ENCODE assay signal across 3 cellular contexts in the genomic region with DNA sequence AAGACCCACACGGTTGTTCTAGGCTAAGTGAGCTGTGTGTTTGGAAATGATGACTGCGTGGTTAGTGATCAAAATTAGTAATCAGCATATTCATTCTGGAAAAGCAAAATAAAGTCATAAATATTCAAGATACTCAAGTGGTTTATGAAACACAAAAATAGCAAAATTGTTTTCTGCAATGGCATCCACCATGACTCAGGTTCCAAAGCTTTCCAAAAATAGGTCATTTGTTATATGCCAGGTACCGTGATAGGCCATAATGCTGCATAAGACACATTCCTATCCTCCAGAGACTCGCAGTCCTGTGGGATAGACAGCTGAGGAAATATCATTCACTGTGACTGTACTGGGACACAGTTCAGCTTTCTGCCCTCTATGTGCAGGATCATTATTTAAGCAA.
A peak's percentile ranks its signal among the peaks of the same experiment; 100 is the strongest.
TF ChIP-seq lines count a peak whose summit lies in the region.

No MANE protein-coding gene starts in this region.

TF ChIP-seq in SK-N-SH, 30 proteins besides CTCF, POLR2A, EP300 and RAD21 (continues in another document):
- TF ChIP-seq RCOR1 (IDR thresholded peaks at IDR 0.05; ENCODE audit: low read length) (no peak), TCF12 (IDR thresholded peaks at IDR 0.05) (0 out of 2 replicates have a peak, but pooled peaks have one; percentile 13), RXRA (IDR thresholded peaks at IDR 0.05; ENCODE audit: borderline replicate concordance, low read depth) (no peak), GATA2 (CRISPR knock-in tag; IDR thresholded peaks at IDR 0.05) (no peak), GABPA (IDR thresholded peaks at IDR 0.05; ENCODE audit: low read depth) (no peak), NFIC (IDR thresholded peaks at IDR 0.05; ENCODE audit: borderline replicate concordance) (no peak), NRF1 (IDR thresholded peaks at IDR 0.05; ENCODE audit: low read depth, low read length) (no peak), EZH2phosphoT487 (IDR thresholded peaks at IDR 0.05; ENCODE audit: borderline replicate concordance, low read depth) (no peak)
- TF ChIP-seq, protein P1, sequence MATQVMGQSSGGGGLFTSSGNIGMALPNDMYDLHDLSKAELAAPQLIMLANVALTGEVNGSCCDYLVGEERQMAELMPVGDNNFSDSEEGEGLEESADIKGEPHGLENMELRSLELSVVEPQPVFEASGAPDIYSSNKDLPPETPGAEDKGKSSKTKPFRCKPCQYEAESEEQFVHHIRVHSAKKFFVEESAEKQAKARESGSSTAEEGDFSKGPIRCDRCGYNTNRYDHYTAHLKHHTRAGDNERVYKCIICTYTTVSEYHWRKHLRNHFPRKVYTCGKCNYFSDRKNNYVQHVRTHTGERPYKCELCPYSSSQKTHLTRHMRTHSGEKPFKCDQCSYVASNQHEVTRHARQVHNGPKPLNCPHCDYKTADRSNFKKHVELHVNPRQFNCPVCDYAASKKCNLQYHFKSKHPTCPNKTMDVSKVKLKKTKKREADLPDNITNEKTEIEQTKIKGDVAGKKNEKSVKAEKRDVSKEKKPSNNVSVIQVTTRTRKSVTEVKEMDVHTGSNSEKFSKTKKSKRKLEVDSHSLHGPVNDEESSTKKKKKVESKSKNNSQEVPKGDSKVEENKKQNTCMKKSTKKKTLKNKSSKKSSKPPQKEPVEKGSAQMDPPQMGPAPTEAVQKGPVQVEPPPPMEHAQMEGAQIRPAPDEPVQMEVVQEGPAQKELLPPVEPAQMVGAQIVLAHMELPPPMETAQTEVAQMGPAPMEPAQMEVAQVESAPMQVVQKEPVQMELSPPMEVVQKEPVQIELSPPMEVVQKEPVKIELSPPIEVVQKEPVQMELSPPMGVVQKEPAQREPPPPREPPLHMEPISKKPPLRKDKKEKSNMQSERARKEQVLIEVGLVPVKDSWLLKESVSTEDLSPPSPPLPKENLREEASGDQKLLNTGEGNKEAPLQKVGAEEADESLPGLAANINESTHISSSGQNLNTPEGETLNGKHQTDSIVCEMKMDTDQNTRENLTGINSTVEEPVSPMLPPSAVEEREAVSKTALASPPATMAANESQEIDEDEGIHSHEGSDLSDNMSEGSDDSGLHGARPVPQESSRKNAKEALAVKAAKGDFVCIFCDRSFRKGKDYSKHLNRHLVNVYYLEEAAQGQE (IDR thresholded peaks at IDR 0.05; ENCODE audit: low read depth, low read length), result no peak
- TF ChIP-seq, protein P2, sequence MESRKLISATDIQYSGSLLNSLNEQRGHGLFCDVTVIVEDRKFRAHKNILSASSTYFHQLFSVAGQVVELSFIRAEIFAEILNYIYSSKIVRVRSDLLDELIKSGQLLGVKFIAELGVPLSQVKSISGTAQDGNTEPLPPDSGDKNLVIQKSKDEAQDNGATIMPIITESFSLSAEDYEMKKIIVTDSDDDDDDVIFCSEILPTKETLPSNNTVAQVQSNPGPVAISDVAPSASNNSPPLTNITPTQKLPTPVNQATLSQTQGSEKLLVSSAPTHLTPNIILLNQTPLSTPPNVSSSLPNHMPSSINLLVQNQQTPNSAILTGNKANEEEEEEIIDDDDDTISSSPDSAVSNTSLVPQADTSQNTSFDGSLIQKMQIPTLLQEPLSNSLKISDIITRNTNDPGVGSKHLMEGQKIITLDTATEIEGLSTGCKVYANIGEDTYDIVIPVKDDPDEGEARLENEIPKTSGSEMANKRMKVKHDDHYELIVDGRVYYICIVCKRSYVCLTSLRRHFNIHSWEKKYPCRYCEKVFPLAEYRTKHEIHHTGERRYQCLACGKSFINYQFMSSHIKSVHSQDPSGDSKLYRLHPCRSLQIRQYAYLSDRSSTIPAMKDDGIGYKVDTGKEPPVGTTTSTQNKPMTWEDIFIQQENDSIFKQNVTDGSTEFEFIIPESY (IDR thresholded peaks at IDR 0.05; ENCODE audit: borderline replicate concordance, low read depth), result no peak
- TF ChIP-seq, protein P3, sequence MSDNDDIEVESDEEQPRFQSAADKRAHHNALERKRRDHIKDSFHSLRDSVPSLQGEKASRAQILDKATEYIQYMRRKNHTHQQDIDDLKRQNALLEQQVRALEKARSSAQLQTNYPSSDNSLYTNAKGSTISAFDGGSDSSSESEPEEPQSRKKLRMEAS (IDR thresholded peaks at IDR 0.05; ENCODE audit: low read depth), result no peak

TF ChIP-seq in SK-N-SH treated with all-trans-retinoic acid at 6 μM for 48 hours, 23 proteins besides CTCF, POLR2A, EP300 and RAD21:
- TF ChIP-seq CSDC2 (CRISPR knock-in tag; IDR thresholded peaks at IDR 0.05), result no peak
- TF ChIP-seq ZNF70 (CRISPR knock-in tag; IDR thresholded peaks at IDR 0.05), result no peak
- TF ChIP-seq TOX (CRISPR knock-in tag; IDR thresholded peaks at IDR 0.05; ENCODE audit: borderline replicate concordance), result no peak
- TF ChIP-seq BACH2 (CRISPR knock-in tag; IDR thresholded peaks at IDR 0.05; ENCODE audit: borderline replicate concordance), result no peak
- TF ChIP-seq ISL1 (CRISPR knock-in tag; IDR thresholded peaks at IDR 0.05), result no peak
TF ChIP-seq in SK-N-SH treated with all-trans-retinoic acid at 6 μM for 48 hours: peak in this region for 0.

TF ChIP-seq in IMR-90, 13 proteins besides CTCF, POLR2A, EP300 and RAD21:
- TF ChIP-seq NFE2L2 (IDR thresholded peaks at IDR 0.05; ENCODE audit: low read depth, low read length), result no peak
- TF ChIP-seq FOS (IDR thresholded peaks at IDR 0.05; ENCODE audit: low read depth, low read length), result no peak
- peak; percentile 25 for TF ChIP-seq MAFK (IDR thresholded peaks at IDR 0.05; ENCODE audit: low read depth, low read length)
TF ChIP-seq in IMR-90: peak in this region for 1.
